ENCODE assay signal across 8 cellular contexts in the genomic region with DNA sequence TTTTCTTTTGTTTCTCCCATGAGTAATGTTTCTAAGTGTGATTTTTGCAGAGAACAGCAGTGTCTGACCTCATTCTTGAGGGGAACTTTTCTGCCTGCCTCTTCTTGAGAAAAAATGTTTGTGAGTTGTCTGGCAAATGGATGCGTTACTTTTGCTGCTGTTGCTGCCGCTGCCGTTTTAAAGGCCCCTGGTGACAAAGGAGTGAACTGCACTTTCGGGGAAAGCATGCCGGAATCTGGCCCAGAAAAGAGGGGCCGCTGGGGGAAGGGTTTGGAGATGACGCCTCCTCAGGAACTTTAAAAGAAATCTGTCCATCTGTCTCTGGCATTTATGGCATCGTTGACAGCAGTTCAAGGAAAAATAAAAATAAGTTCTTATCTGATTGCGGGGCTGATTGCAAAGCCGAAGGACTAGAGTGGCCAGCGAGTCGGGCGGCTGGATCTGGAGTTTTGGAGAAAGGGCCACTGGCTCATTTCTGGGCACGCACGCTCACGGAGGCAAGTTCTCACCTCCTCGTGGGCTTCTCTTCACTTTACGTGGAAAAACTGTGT. TPM values are rescaled to one million over a fixed set of nuclear protein-coding genes. Genes with fewer than 3 reads are reported as not detected.
DNase-seq lines count a peak whose midpoint lies in the region; ATAC-seq and TF ChIP-seq lines count a peak whose summit lies in the region.

No MANE protein-coding gene starts in this region.

- intact Hi-C loops in uterus (cut with DNase I; ENCODE audit: low total_unique reads) = no loop called here

- peak overlapping the region; percentile 73 to 89 for H3K27ac ChIP-seq in uterus

- peak overlapping the region; percentile 0 to 14 for H3K4me3 ChIP-seq in uterus

- TF ChIP-seq POLR2A in uterus (IDR thresholded peaks at IDR 0.05) = no peak

- H3K36me3 Mint-ChIP-seq in memory B cell = no peaks in the 10 kb centered on the region

- no peak overlapping the region for H3K4me3 Mint-ChIP-seq in memory B cell

- no peaks in the 10 kb centered on the region for H3K9me3 ChIP-seq in uterus

- no peak overlapping the region for H3K27ac Mint-ChIP-seq in memory B cell

- no peaks in the 10 kb centered on the region for H3K9me3 Mint-ChIP-seq in memory B cell

- H3K27me3 ChIP-seq in uterus = no peaks in the 10 kb centered on the region

- H3K36me3 ChIP-seq in uterus = no peaks in the 10 kb centered on the region

- ATAC-seq in SK-N-SH treated with all-trans-retinoic acid at 6 μM for 48 hours = peak; percentile 87
- peak; percentile 31 for ATAC-seq in memory B cell (ENCODE audit: low read depth)

- peaks cover 21% of the 10 kb centered on the region for H3K27me3 Mint-ChIP-seq in memory B cell

- peak; percentile 37 to 67 (median 46) for TF ChIP-seq CTCF in uterus (IDR thresholded peaks at IDR 0.05)

- H3K4me1 ChIP-seq in uterus = peaks cover 24 to 42% of the 10 kb centered on the region in 2 donors

- H3K4me1 Mint-ChIP-seq in memory B cell = peaks cover 22% of the 10 kb centered on the region

- DNase-seq in activated CD8-positive, alpha-beta memory T cell treated with anti-CD3 and anti-CD28 coated beads for 24 hours = peak; percentile 72
- no peak for DNase-seq in activated CD8-positive, alpha-beta memory T cell treated with anti-CD3 and anti-CD28 coated beads, Interleukin-2, amount 50 U/mL, for 48 hours
- peak; percentile 43 for DNase-seq in central memory CD4-positive, alpha-beta T cell
- DNase-seq in memory B cell (ENCODE audit: low spot score in 2 of 2) (no peak), uterus (peak; percentile 52 to 65), globus pallidus (ENCODE audit: low spot score) (no peak), HPDE6-E6E7 (ENCODE audit: extremely low spot score) (no peak)

TF ChIP-seq in SK-N-SH treated with all-trans-retinoic acid at 6 μM for 48 hours, 23 proteins besides CTCF, POLR2A, EP300 and RAD21:
- TF ChIP-seq ZNF70 (CRISPR knock-in tag; IDR thresholded peaks at IDR 0.05) (no peak), CREB5 (CRISPR knock-in tag; IDR thresholded peaks at IDR 0.05; ENCODE audit: low read depth) (no peak), ZNF8 (CRISPR knock-in tag; IDR thresholded peaks at IDR 0.05) (no peak), RARB (CRISPR knock-in tag; IDR thresholded peaks at IDR 0.05) (no peak), BACH2 (CRISPR knock-in tag; IDR thresholded peaks at IDR 0.05; ENCODE audit: borderline replicate concordance) (no peak), GLIS3 (CRISPR knock-in tag; IDR thresholded peaks at IDR 0.05) (no peak), ESRRG (CRISPR knock-in tag; IDR thresholded peaks at IDR 0.05) (no peak), ZNF565 (CRISPR knock-in tag; conservative IDR thresholded peaks at IDR 0.05; ENCODE audit: low read depth) (no peak)

RNA-seq across cellular contexts. Expression of gene ZBTB16, which starts 16.5 kb away (rescaled TPM):
- 100 to 1,000 TPM in 3 of 4 donors, 10 to 100 TPM in 1; 25.5 to 302 (median 151) TPM for total RNA-seq in uterus

Comparison
In these comparisons a context has a peak if more than half of its experiments do, and no peak if none do; other contexts are left out.
1. DNase-seq: peak in activated CD8-positive, alpha-beta memory T cell treated with anti-CD3 and anti-CD28 coated beads for 24 hours (single experiment), central memory CD4-positive, alpha-beta T cell (single experiment) and uterus (2 of 2); none in activated CD8-positive, alpha-beta memory T cell treated with anti-CD3 and anti-CD28 coated beads, Interleukin-2, amount 50 U/mL, for 48 hours (single experiment), memory B cell (0 of 2), globus pallidus (single experiment) and HPDE6-E6E7 (single experiment).